5 cellular contexts compared by ENCODE assay signal in the genomic region with DNA sequence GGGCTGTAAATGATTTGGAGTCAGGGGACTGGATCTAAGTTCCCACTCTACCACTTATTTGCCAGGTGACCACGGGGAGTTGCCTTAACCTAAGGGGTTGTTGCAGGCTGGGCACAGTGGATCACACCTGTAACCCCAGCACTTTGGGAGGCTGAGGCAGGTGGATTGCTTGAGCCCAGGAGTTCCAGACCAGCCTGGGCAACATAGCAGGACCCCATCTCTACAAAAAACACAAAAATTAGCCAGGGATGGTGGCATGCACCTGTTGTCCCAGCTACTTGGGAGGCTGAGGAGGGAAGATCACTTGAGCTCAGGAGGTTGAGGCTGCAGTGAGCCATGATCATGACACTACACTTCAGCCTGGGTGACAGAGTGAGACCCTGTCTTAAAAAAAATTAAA. TPM values are rescaled to one million over a fixed set of nuclear protein-coding genes. Genes with fewer than 3 reads are reported as not detected.
"Had no signal": no experiment of that assay in that cellular context is flagged by ENCODE, and none has a peak within 500 bp of the region (broad histone marks: within the 10 kb centered on the region; RNA-seq: fewer than 3 reads in every experiment).

No MANE protein-coding gene starts in this region.

RNA-seq across cellular contexts. Expression of a gene that starts 34.5 kb away (rescaled TPM):
- total RNA-seq: H4, HFFc6, HT1080 had no signal
- polyA plus RNA-seq: HepG2, IgD-negative memory B cell had no signal
